8 cellular contexts compared by ENCODE assay signal in the genomic region with DNA sequence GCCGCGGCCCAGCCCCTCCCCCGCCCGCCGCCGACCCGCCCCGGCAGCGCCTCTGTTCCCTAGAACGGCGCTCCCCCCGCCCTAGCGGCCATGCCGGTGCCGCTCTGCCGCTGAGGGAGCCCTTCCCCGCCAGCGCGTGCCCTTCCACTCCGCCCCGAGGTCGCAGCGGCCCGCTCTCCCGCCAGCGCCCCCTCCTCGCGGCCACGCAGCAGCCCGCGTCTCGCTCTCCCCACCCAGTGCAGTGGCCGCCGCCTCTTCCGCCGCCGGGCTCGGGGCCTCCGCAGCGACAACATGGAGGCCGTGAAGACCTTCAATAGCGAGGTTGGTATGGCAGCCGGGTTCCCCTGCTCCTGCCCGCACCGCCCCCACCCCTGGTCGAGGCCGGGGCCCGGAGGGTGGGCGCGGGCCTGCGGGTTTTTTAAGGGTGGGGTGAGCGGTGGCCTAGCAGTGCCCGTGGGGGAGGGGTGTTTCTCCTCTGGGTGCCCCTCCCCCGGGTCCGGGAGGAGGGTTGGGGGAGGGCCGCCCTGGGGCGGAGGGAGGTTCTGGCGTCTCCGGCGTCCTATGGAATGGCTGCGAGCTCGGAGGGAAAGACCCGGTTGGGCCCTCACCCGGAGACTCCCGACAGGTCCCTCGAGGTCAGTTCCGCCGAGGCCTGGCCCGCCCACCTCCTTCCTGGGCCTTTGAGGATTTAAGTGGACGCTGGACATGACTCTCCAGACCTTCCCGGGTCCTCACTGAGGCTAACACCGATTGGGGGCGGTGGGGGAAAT. TPM values are rescaled to one million over a fixed set of nuclear protein-coding genes. Genes with fewer than 3 reads are reported as not detected.
DNase-seq lines count a peak whose midpoint lies in the region; ATAC-seq and TF ChIP-seq lines count a peak whose summit lies in the region.

No MANE protein-coding gene starts in this region.

- POLR2A ChIA-PET in BJ (lab: Charles Lee): interaction anchor here (1.0 kb wide), 1 partner anchor 10 kb away, joined by 11 read pairs; no protein-coding TSS in a partner anchor

- H3K27me3 ChIP-seq in BJ (ENCODE audit: control insufficient read depth, insufficient read depth, low read length) (no peaks in the 10 kb centered on the region), colonic mucosa (no peaks in the 10 kb centered on the region), layer of hippocampus (ENCODE audit: control insufficient read depth, insufficient read depth, low read length) (no peaks in the 10 kb centered on the region)

- H3K9me3 ChIP-seq in colonic mucosa: no peaks in the 10 kb centered on the region

- H3K4me1 ChIP-seq in colonic mucosa: peaks cover 10% of the 10 kb centered on the region

- DNase-seq in BJ (ENCODE audit: low read depth): peak; percentile 80
- peak; percentile 63 for DNase-seq in NCI-H524 treated with DMSO at 0.1 percent for 48 hours (lab: John Stamatoyannopoulos, UW)
- peak; percentile 92 for DNase-seq in activated CD4-positive, alpha-beta T cell treated with anti-CD3 and anti-CD28 coated beads for 48 hours
- DNase-seq in colonic mucosa: peak; percentile 97
- DNase-seq in stimulated activated CD4-positive, alpha-beta T cell treated with anti-CD3 and anti-CD28 coated beads, Interleukin-1b, Interleukin-23, amount 100 ng/mL, for 24 hours (ENCODE audit: low read depth in 4 of 4, low spot score in 1 of 4): peak; percentile 61 to 87 (median 82)

- H3K4me3 ChIP-seq in BJ (ENCODE audit: low read depth, low read length) (peak overlapping the region; percentile 90), colonic mucosa (peak overlapping the region; percentile 92)

- peak overlapping the region; percentile 100 for H3K27ac ChIP-seq in colonic mucosa
- peak overlapping the region; percentile 98 for H3K27ac ChIP-seq in layer of hippocampus (ENCODE audit: low read depth, low read length)

- TF ChIP-seq CTCF in BJ (IDR thresholded peaks at IDR 0.05; ENCODE audit: insufficient read depth, low read depth, low read length): no peak
- no peak for TF ChIP-seq CTCF in colonic mucosa (IDR thresholded peaks at IDR 0.05)

- peak overlapping the region; percentile 75 to 100 for H3K9ac ChIP-seq in colonic mucosa (ENCODE audit: low read depth in 2 of 2, low read length in 2 of 2)

- intact Hi-C loops in colonic mucosa (cut with DNase I): loop anchor here (10.0 kb wide), 1 partner anchor 71 kb away; no protein-coding TSS in a partner anchor

- CTCF ChIA-PET in BJ (lab: Yijun Ruan, JAX): interaction anchor here (1.2 kb wide), 2 partner anchors 58 to 68 kb away, joined by 3 read pairs; no protein-coding TSS in a partner anchor

- ATAC-seq in GM19324 (IDR thresholded peaks at IDR 0.05; ENCODE audit: low FRiP score, unreplicated experiment) (peak; percentile 76), HG03460 (IDR thresholded peaks at IDR 0.05; ENCODE audit: unreplicated experiment) (peak; percentile 71)

- H3K36me3 ChIP-seq in BJ (ENCODE audit: control insufficient read depth, insufficient read depth, low read length) (peaks cover 2% of the 10 kb centered on the region), colonic mucosa (no peaks in the 10 kb centered on the region)

RNA-seq across cellular contexts. Expression of a gene that starts 0.6 kb away (rescaled TPM):
- polyA plus RNA-seq in BJ (2011; rRNA removed): 13.1 and 18.4 TPM in 2 replicates
- 21.2 and 21.3 TPM in 2 replicates for polyA minus RNA-seq in BJ (2011; rRNA and poly(A)+ RNA removed)
- total RNA-seq in colonic mucosa: 10 to 100 TPM; 30.8 to 35.6 TPM

Comparison
In these comparisons a context has a peak if more than half of its experiments do, and no peak if none do; other contexts are left out.
1. Peak in every context shown above with its lines: DNase-seq, ATAC-seq, H3K4me3 ChIP-seq and H3K27ac ChIP-seq.